Comparison of ENCODE assay signal across 8 cellular contexts in the genomic region with DNA sequence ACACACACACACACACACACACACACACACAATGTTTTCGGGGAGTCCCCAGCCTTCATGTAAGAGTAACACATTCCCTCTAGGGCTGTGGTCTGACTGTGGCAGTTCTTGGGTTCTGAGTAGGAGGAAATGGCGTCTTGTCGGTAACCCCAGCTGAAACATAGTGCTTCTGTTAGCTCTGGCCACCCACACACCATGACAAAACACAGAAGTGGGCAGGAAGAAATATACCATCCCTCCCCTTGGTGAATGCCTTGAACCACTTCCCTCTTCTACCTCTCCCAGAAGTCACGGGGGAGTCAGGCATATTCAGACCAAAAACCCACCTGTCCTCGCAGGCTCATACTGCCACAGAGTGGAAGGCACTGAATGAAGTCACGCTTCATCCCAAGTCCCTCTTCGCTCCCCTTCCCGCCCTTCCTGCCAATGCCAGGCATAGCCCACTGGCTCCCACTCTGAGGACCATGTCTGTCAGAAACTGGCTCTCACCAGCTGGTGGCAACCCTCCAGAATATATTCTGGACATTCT.
DNase-seq lines count a peak whose midpoint lies in the region; ATAC-seq lines count a peak whose summit lies in the region.

No MANE protein-coding gene starts in this region.

- no peaks in the 10 kb centered on the region for H3K27me3 Mint-ChIP-seq in effector memory CD8-positive, alpha-beta T cell

- peak overlapping the region; percentile 83 to 89 for H3K27ac Mint-ChIP-seq in effector memory CD8-positive, alpha-beta T cell

- no peaks in the 10 kb centered on the region for H3K9me3 Mint-ChIP-seq in effector memory CD8-positive, alpha-beta T cell

- peaks cover 24% of the 10 kb centered on the region for H3K36me3 Mint-ChIP-seq in effector memory CD8-positive, alpha-beta T cell (ENCODE audit: insufficient read depth)

- H3K4me3 Mint-ChIP-seq in effector memory CD8-positive, alpha-beta T cell = peak overlapping the region; percentile 28 to 47

- DNase-seq in activated CD4-positive, CD25-positive, alpha-beta regulatory T cell treated with anti-CD3 and anti-CD28 coated beads, Interleukin-2, amount 50 U/mL, for 72 hours = peak; percentile 44
- peak; percentile 63 to 67 (median 65) for DNase-seq in effector memory CD8-positive, alpha-beta T cell
- peak; percentile 69 to 79 for DNase-seq in stimulated activated CD8-positive, alpha-beta memory T cell treated with anti-CD3 and anti-CD28 coated beads, Interleukin-7, amount 100 ng/mL, for 4 hours (ENCODE audit: low read depth in 2 of 2)
- DNase-seq in NCI-H2081 (lab: John Stamatoyannopoulos, UW) (no peak), RPMI8226 (no peak)

- peaks cover 22 to 25% of the 10 kb centered on the region in 2 donors for H3K4me1 Mint-ChIP-seq in effector memory CD8-positive, alpha-beta T cell (ENCODE audit: low read depth in 2 of 2)

- ATAC-seq in HG02759 (IDR thresholded peaks at IDR 0.05; ENCODE audit: unreplicated experiment) (peak; percentile 82), HG02870 (IDR thresholded peaks at IDR 0.05; ENCODE audit: unreplicated experiment) (no peak), GM21360 (IDR thresholded peaks at IDR 0.05; ENCODE audit: unreplicated experiment) (no peak)
- ATAC-seq in effector memory CD8-positive, alpha-beta T cell (replicated peaks) = peak; percentile 98

Comparison
In these comparisons a context has a peak if more than half of its experiments do, and no peak if none do; other contexts are left out.
1. ATAC-seq: peak in HG02759 (single experiment) and effector memory CD8-positive, alpha-beta T cell (single experiment); none in HG02870 (single experiment) and GM21360 (single experiment).
2. DNase-seq: peak in activated CD4-positive, CD25-positive, alpha-beta regulatory T cell treated with anti-CD3 and anti-CD28 coated beads, Interleukin-2, amount 50 U/mL, for 72 hours (single experiment), effector memory CD8-positive, alpha-beta T cell (3 of 3) and stimulated activated CD8-positive, alpha-beta memory T cell treated with anti-CD3 and anti-CD28 coated beads, Interleukin-7, amount 100 ng/mL, for 4 hours (2 of 2); none in NCI-H2081 (0 of 2) and RPMI8226 (single experiment).